In genomic region chr11:72042059-72042425, GRCh38 we compare ENCODE assay signal across 1 cellular context.
TF ChIP-seq lines count a peak whose summit lies in the region.

No MANE protein-coding gene starts in this region.

TF ChIP-seq in GM12878, 131 proteins besides CTCF, POLR2A, EP300 and RAD21:
- TF ChIP-seq E4F1 (IDR thresholded peaks at IDR 0.05; ENCODE audit: borderline replicate concordance, partially characterized antibody) (no peak), CBFB (IDR thresholded peaks at IDR 0.05; ENCODE audit: low read depth) (no peak), RELA (IDR thresholded peaks at IDR 0.05; ENCODE audit: borderline replicate concordance, partially characterized antibody) (no peak), MXI1 (IDR thresholded peaks at IDR 0.05; ENCODE audit: low read depth, low read length) (no peak; the same call in 1 of the 2 replicates), ZBTB40 (IDR thresholded peaks at IDR 0.05; ENCODE audit: borderline replicate concordance) (no peak), IKZF2 (IDR thresholded peaks at IDR 0.05) (no peak), POU2F2 (IDR thresholded peaks at IDR 0.05; ENCODE audit: borderline replicate concordance, low read depth, low read length) (no peak), HSF1 (IDR thresholded peaks at IDR 0.05; ENCODE audit: low read depth, low read length) (no peak), PRDM15 (CRISPR knock-in tag; IDR thresholded peaks at IDR 0.05) (no peak)
